ENCODE assay signal across 6 cellular contexts in genomic region chr5:112396430-112396829, GRCh38.
"Had no signal": no experiment of that assay in that cellular context is flagged by ENCODE, and none has a peak within 500 bp of the region (broad histone marks: within the 10 kb centered on the region; RNA-seq: fewer than 3 reads in every experiment).

No MANE protein-coding gene starts in this region.

- FAIRE-seq: H1, H54, HTR-8/SVneo had no signal

- ATAC-seq: GM23338 had no signal

- DNase-seq: H9, HCEC 1CT had no signal

- H2AFZ ChIP-seq: GM23338 had no signal

- H3K4me3 ChIP-seq: GM23338 had no signal

- H3K4me2 ChIP-seq: GM23338 had no signal
